In the genomic region with DNA sequence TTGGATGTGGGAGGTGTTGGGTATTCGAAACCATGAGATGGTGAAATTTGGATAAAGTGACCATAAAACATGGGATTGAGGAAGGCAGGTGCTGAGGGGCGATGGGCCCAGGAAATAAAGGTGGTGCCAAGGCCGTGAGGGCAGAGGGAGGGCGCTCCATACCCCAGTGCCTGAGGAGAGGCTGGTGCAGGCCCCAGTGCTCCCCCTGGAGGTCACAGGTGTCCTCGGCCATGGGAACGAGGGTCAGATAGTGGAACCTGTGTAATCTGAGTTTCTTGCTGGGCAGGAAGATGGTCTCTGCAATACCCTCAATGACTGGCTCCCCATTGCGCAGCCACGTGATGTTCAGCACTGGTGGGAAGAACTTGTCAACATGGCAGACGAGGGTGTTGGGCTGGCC, we compare ENCODE assay signal across 1 cellular context.
A peak's percentile ranks its signal among the peaks of the same experiment; 100 is the strongest.
TF ChIP-seq lines count a peak whose summit lies in the region.

No MANE protein-coding gene starts in this region.

TF ChIP-seq in HepG2, 621 proteins besides CTCF, POLR2A, EP300 and RAD21 (continued from another document and continues in another):
- TF ChIP-seq, protein P1, sequence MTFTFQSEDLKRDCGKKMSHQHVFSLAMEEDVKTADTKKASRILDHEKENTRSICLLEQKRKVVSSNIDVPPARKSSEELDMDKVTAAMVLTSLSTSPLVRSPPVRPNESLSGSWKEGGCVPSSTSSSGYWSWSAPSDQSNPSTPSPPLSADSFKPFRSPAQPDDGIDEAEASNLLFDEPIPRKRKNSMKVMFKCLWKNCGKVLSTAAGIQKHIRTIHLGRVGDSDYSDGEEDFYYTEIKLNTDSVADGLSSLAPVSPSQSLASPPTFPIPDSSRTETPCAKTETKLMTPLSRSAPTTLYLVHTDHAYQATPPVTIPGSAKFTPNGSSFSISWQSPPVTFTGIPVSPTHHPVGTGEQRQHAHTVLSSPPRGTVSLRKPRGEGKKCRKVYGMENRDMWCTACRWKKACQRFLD (CRISPR knock-in tag; IDR thresholded peaks at IDR 0.05; ENCODE audit: borderline replicate concordance) = no peak
- no peak for TF ChIP-seq ZNF879 (CRISPR knock-in tag; IDR thresholded peaks at IDR 0.05)
- TF ChIP-seq ZSCAN31 (CRISPR knock-in tag; IDR thresholded peaks at IDR 0.05; ENCODE audit: low read depth) = no peak
- TF ChIP-seq, protein P2, sequence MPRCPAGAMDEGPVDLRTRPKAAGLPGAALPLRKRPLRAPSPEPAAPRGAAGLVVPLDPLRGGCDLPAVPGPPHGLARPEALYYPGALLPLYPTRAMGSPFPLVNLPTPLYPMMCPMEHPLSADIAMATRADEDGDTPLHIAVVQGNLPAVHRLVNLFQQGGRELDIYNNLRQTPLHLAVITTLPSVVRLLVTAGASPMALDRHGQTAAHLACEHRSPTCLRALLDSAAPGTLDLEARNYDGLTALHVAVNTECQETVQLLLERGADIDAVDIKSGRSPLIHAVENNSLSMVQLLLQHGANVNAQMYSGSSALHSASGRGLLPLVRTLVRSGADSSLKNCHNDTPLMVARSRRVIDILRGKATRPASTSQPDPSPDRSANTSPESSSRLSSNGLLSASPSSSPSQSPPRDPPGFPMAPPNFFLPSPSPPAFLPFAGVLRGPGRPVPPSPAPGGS (CRISPR knock-in tag; IDR thresholded peaks at IDR 0.05) = no peak
- no peak for TF ChIP-seq SRSF9 (IDR thresholded peaks at IDR 0.05; ENCODE audit: borderline replicate concordance, insufficient read depth, low read depth, low read length, poor library complexity, severe bottlenecking)
- no peak for TF ChIP-seq RBM39 (IDR thresholded peaks at IDR 0.05; ENCODE audit: low read depth, low read length, poor library complexity, severe bottlenecking)
- TF ChIP-seq, protein P3, sequence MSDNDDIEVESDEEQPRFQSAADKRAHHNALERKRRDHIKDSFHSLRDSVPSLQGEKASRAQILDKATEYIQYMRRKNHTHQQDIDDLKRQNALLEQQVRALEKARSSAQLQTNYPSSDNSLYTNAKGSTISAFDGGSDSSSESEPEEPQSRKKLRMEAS (IDR thresholded peaks at IDR 0.05) = no peak
- TF ChIP-seq SNAPC2 (CRISPR knock-in tag; IDR thresholded peaks at IDR 0.05) = no peak
- TF ChIP-seq ZNF792 (CRISPR knock-in tag; IDR thresholded peaks at IDR 0.05) = no peak; the same call in 1 of the 2 replicates
- no peak for TF ChIP-seq KLF6 (CRISPR knock-in tag; IDR thresholded peaks at IDR 0.05)
- TF ChIP-seq ZNF891 (CRISPR knock-in tag; IDR thresholded peaks at IDR 0.05) = 0 out of 2 replicates have a peak, but pooled peaks have one; percentile 49
- no peak for TF ChIP-seq SSRP1 (CRISPR knock-in tag; IDR thresholded peaks at IDR 0.05)
- no peak for TF ChIP-seq POLR2AphosphoS2 (IDR thresholded peaks at IDR 0.05; ENCODE audit: low read depth, low read length)
- TF ChIP-seq, protein P4, sequence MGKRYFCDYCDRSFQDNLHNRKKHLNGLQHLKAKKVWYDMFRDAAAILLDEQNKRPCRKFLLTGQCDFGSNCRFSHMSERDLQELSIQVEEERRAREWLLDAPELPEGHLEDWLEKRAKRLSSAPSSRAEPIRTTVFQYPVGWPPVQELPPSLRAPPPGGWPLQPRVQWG (CRISPR knock-in tag; IDR thresholded peaks at IDR 0.05; ENCODE audit: borderline replicate concordance, low read depth) = no peak
- TF ChIP-seq, protein P5, sequence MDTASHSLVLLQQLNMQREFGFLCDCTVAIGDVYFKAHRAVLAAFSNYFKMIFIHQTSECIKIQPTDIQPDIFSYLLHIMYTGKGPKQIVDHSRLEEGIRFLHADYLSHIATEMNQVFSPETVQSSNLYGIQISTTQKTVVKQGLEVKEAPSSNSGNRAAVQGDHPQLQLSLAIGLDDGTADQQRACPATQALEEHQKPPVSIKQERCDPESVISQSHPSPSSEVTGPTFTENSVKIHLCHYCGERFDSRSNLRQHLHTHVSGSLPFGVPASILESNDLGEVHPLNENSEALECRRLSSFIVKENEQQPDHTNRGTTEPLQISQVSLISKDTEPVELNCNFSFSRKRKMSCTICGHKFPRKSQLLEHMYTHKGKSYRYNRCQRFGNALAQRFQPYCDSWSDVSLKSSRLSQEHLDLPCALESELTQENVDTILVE (CRISPR knock-in tag; IDR thresholded peaks at IDR 0.05) = no peak
- TF ChIP-seq ZFP41 (CRISPR knock-in tag; IDR thresholded peaks at IDR 0.05; ENCODE audit: borderline replicate concordance) = no peak
- TF ChIP-seq GZF1 (CRISPR knock-in tag; IDR thresholded peaks at IDR 0.05) = no peak
- no peak for TF ChIP-seq U2AF2 (IDR thresholded peaks at IDR 0.05; ENCODE audit: low read depth, low read length)
- TF ChIP-seq, protein P6, sequence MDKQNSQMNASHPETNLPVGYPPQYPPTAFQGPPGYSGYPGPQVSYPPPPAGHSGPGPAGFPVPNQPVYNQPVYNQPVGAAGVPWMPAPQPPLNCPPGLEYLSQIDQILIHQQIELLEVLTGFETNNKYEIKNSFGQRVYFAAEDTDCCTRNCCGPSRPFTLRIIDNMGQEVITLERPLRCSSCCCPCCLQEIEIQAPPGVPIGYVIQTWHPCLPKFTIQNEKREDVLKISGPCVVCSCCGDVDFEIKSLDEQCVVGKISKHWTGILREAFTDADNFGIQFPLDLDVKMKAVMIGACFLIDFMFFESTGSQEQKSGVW (CRISPR knock-in tag; IDR thresholded peaks at IDR 0.05; ENCODE audit: borderline replicate concordance) = no peak
- TF ChIP-seq HOXA3 (CRISPR knock-in tag; IDR thresholded peaks at IDR 0.05) = no peak
- no peak for TF ChIP-seq GABPA (IDR thresholded peaks at IDR 0.05; ENCODE audit: low read depth, low read length)
- TF ChIP-seq GABPA (CRISPR knock-in tag; IDR thresholded peaks at IDR 0.05; ENCODE audit: low read depth) = no peak
- TF ChIP-seq, protein P7, sequence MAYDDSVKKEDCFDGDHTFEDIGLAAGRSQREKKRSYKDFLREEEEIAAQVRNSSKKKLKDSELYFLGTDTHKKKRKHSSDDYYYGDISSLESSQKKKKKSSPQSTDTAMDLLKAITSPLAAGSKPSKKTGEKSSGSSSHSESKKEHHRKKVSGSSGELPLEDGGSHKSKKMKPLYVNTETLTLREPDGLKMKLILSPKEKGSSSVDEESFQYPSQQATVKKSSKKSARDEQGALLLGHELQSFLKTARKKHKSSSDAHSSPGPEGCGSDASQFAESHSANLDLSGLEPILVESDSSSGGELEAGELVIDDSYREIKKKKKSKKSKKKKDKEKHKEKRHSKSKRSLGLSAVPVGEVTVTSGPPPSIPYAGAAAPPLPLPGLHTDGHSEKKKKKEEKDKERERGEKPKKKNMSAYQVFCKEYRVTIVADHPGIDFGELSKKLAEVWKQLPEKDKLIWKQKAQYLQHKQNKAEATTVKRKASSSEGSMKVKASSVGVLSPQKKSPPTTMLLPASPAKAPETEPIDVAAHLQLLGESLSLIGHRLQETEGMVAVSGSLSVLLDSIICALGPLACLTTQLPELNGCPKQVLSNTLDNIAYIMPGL (CRISPR knock-in tag; IDR thresholded peaks at IDR 0.05; ENCODE audit: borderline replicate concordance in 1 of 2, low read depth in 1 of 2) = peak in 1 of 2 experiments; percentile 44; a peak in 1 of 4 replicates
- no peak for TF ChIP-seq NFIB (CRISPR knock-in tag; IDR thresholded peaks at IDR 0.05; ENCODE audit: borderline replicate concordance)
- no peak for TF ChIP-seq YEATS4 (CRISPR knock-in tag; IDR thresholded peaks at IDR 0.05; ENCODE audit: borderline replicate concordance)
- TF ChIP-seq CBX5 (CRISPR knock-in tag; IDR thresholded peaks at IDR 0.05; ENCODE audit: borderline replicate concordance) = 0 out of 2 replicates have a peak, but pooled peaks have one; percentile 20
- TF ChIP-seq, protein P8, sequence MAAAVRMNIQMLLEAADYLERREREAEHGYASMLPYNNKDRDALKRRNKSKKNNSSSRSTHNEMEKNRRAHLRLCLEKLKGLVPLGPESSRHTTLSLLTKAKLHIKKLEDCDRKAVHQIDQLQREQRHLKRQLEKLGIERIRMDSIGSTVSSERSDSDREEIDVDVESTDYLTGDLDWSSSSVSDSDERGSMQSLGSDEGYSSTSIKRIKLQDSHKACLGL (CRISPR knock-in tag; IDR thresholded peaks at IDR 0.05) = no peak
- no peak for TF ChIP-seq MTF2 (CRISPR knock-in tag; IDR thresholded peaks at IDR 0.05; ENCODE audit: borderline replicate concordance)
- peak; percentile 48 for TF ChIP-seq XRCC5 (optimal IDR thresholded peaks at IDR 0.05; ENCODE audit: low read length)
- 0 out of 2 replicates have a peak, but pooled peaks have one; percentile 15 for TF ChIP-seq NFKB2 (CRISPR knock-in tag; IDR thresholded peaks at IDR 0.05; ENCODE audit: borderline replicate concordance)
- TF ChIP-seq ZNF556 (CRISPR knock-in tag; IDR thresholded peaks at IDR 0.05; ENCODE audit: borderline replicate concordance) = no peak
- no peak for TF ChIP-seq SOX5 (CRISPR knock-in tag; IDR thresholded peaks at IDR 0.05; ENCODE audit: borderline replicate concordance)
- no peak for TF ChIP-seq ARID2 (CRISPR knock-in tag; IDR thresholded peaks at IDR 0.05; ENCODE audit: borderline replicate concordance)
- TF ChIP-seq, protein P9, sequence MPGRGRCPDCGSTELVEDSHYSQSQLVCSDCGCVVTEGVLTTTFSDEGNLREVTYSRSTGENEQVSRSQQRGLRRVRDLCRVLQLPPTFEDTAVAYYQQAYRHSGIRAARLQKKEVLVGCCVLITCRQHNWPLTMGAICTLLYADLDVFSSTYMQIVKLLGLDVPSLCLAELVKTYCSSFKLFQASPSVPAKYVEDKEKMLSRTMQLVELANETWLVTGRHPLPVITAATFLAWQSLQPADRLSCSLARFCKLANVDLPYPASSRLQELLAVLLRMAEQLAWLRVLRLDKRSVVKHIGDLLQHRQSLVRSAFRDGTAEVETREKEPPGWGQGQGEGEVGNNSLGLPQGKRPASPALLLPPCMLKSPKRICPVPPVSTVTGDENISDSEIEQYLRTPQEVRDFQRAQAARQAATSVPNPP (CRISPR knock-in tag; IDR thresholded peaks at IDR 0.05) = no peak
- TF ChIP-seq FOXO1 (CRISPR knock-in tag; IDR thresholded peaks at IDR 0.05) = no peak
- no peak for TF ChIP-seq JUND (CRISPR knock-in tag; IDR thresholded peaks at IDR 0.05)
- no peak for TF ChIP-seq ZBTB42 (CRISPR knock-in tag; IDR thresholded peaks at IDR 0.05)
- TF ChIP-seq, protein P10, sequence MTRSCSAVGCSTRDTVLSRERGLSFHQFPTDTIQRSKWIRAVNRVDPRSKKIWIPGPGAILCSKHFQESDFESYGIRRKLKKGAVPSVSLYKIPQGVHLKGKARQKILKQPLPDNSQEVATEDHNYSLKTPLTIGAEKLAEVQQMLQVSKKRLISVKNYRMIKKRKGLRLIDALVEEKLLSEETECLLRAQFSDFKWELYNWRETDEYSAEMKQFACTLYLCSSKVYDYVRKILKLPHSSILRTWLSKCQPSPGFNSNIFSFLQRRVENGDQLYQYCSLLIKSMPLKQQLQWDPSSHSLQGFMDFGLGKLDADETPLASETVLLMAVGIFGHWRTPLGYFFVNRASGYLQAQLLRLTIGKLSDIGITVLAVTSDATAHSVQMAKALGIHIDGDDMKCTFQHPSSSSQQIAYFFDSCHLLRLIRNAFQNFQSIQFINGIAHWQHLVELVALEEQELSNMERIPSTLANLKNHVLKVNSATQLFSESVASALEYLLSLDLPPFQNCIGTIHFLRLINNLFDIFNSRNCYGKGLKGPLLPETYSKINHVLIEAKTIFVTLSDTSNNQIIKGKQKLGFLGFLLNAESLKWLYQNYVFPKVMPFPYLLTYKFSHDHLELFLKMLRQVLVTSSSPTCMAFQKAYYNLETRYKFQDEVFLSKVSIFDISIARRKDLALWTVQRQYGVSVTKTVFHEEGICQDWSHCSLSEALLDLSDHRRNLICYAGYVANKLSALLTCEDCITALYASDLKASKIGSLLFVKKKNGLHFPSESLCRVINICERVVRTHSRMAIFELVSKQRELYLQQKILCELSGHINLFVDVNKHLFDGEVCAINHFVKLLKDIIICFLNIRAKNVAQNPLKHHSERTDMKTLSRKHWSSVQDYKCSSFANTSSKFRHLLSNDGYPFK (CRISPR knock-in tag; IDR thresholded peaks at IDR 0.05; ENCODE audit: borderline replicate concordance) = peak; percentile 21; the same call in 1 of the 2 replicates
- no peak for TF ChIP-seq ZNF337 (CRISPR knock-in tag; IDR thresholded peaks at IDR 0.05; ENCODE audit: borderline replicate concordance, low read depth)
- TF ChIP-seq TBX3 (IDR thresholded peaks at IDR 0.05; ENCODE audit: borderline replicate concordance) = no peak
- TF ChIP-seq, protein P11, sequence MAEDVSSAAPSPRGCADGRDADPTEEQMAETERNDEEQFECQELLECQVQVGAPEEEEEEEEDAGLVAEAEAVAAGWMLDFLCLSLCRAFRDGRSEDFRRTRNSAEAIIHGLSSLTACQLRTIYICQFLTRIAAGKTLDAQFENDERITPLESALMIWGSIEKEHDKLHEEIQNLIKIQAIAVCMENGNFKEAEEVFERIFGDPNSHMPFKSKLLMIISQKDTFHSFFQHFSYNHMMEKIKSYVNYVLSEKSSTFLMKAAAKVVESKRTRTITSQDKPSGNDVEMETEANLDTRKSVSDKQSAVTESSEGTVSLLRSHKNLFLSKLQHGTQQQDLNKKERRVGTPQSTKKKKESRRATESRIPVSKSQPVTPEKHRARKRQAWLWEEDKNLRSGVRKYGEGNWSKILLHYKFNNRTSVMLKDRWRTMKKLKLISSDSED (CRISPR knock-in tag; IDR thresholded peaks at IDR 0.05) = no peak
- TF ChIP-seq, protein P12, sequence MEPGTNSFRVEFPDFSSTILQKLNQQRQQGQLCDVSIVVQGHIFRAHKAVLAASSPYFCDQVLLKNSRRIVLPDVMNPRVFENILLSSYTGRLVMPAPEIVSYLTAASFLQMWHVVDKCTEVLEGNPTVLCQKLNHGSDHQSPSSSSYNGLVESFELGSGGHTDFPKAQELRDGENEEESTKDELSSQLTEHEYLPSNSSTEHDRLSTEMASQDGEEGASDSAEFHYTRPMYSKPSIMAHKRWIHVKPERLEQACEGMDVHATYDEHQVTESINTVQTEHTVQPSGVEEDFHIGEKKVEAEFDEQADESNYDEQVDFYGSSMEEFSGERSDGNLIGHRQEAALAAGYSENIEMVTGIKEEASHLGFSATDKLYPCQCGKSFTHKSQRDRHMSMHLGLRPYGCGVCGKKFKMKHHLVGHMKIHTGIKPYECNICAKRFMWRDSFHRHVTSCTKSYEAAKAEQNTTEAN (CRISPR knock-in tag; conservative IDR thresholded peaks at IDR 0.05) = no peak
- no peak for TF ChIP-seq ZSCAN20 (CRISPR knock-in tag; IDR thresholded peaks at IDR 0.05; ENCODE audit: borderline replicate concordance)
- no peak for TF ChIP-seq ZNF12 (CRISPR knock-in tag; IDR thresholded peaks at IDR 0.05)
- no peak for TF ChIP-seq HOXA7 (CRISPR knock-in tag; IDR thresholded peaks at IDR 0.05)
- TF ChIP-seq ZNF552 (CRISPR knock-in tag; IDR thresholded peaks at IDR 0.05; ENCODE audit: borderline replicate concordance) = no peak
- no peak for TF ChIP-seq PAF1 (CRISPR knock-in tag; IDR thresholded peaks at IDR 0.05)
- TF ChIP-seq FOXP1 (IDR thresholded peaks at IDR 0.05) = no peak
- TF ChIP-seq FOXP1 (CRISPR knock-in tag; IDR thresholded peaks at IDR 0.05) = no peak
- TF ChIP-seq, protein P13, sequence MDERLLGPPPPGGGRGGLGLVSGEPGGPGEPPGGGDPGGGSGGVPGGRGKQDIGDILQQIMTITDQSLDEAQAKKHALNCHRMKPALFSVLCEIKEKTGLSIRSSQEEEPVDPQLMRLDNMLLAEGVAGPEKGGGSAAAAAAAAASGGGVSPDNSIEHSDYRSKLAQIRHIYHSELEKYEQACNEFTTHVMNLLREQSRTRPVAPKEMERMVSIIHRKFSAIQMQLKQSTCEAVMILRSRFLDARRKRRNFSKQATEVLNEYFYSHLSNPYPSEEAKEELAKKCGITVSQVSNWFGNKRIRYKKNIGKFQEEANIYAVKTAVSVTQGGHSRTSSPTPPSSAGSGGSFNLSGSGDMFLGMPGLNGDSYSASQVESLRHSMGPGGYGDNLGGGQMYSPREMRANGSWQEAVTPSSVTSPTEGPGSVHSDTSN (CRISPR knock-in tag; IDR thresholded peaks at IDR 0.05) = no peak
